Comparison of ENCODE assay signal across 10 cellular contexts in the genomic region with DNA sequence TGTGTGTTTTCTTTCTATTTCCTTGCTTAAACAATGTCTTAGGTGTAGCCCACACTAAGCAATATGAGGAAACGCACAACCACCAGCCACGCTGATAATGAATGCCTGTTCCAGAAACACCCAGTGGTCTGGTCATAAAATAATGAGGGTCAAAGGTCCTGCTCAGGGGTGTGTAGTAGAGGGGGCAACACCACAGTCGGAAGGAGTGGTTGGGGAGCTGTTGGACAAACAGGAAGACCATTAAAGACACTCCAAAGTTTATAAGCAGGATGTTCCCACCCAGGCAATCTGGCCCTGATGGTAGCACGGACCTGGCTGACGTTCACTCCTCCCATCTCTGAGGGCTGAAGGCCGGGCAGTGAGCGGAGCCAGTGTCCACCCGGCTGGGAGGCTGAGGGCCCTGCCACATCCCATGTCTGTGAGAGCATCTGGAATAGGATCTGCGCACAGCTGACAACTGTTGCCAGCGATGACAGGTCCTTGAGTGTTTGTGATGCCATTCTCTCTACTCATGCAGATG. TPM values are rescaled to one million over a fixed set of nuclear protein-coding genes. Genes with fewer than 3 reads are reported as not detected.
A peak's percentile ranks its signal among the peaks of the same experiment; 100 is the strongest.
DNase-seq lines count a peak whose midpoint lies in the region; ATAC-seq and TF ChIP-seq lines count a peak whose summit lies in the region.
"Had no signal": no experiment of that assay in that cellular context is flagged by ENCODE, and none has a peak within 500 bp of the region (broad histone marks: within the 10 kb centered on the region; RNA-seq: fewer than 3 reads in every experiment).

No MANE protein-coding gene starts in this region.

- H3K27me3 ChIP-seq in MG63 (no peaks in the 10 kb centered on the region), esophagus muscularis mucosa (no peaks in the 10 kb centered on the region), lung (ENCODE audit: control insufficient read depth, insufficient read depth) (no peaks in the 10 kb centered on the region), tibial nerve (no peaks in the 10 kb centered on the region)

- no peak overlapping the region for H3K27ac Mint-ChIP-seq in activated T-helper 2 cell treated with anti-CD3 and anti-CD28 coated beads, Interferon-gamma antibody, Interleukin-2, Interleukin-4, amounts not matched to agents 10 μg/mL and 5 μg/mL and 100 μg/mL, durations not matched to agents 14 hours and 24 hours and 36 hours

- peaks cover 8 to 36% (median 20%) of the 10 kb centered on the region in 4 donors for H3K4me1 ChIP-seq in esophagus muscularis mucosa
- peaks cover 7 to 14% of the 10 kb centered on the region in 2 donors for H3K4me1 ChIP-seq in lung (ENCODE audit: control insufficient read depth in 2 of 2, insufficient read depth in 2 of 2, low read length in 2 of 2)
- peaks cover 0 to 21% (median 2%) of the 10 kb centered on the region in 4 donors for H3K4me1 ChIP-seq in tibial nerve

- intact Hi-C loops in esophagus muscularis mucosa (cut with DNase I) = no loop called here
- intact Hi-C loops in activated T-helper 2 cell treated with anti-CD3 and anti-CD28 coated beads, Interferon-gamma antibody, Interleukin-2, Interleukin-4, amounts not matched to agents 10 μg/mL and 5 μg/mL and 100 μg/mL, durations not matched to agents 14 hours and 24 hours and 36 hours (cut with micrococcal nuclease) = loop anchor here (10.0 kb wide), 1 partner anchor 354 kb away; no protein-coding TSS in a partner anchor

- TF ChIP-seq CTCF in esophagus muscularis mucosa (IDR thresholded peaks at IDR 0.05) (no peak), lung (IDR thresholded peaks at IDR 0.05; ENCODE audit: control extremely low read depth, extremely low read depth) (no peak), tibial nerve (IDR thresholded peaks at IDR 0.05) (no peak)

- H3K36me3 Mint-ChIP-seq in activated T-helper 2 cell treated with anti-CD3 and anti-CD28 coated beads, Interferon-gamma antibody, Interleukin-2, Interleukin-4, amounts not matched to agents 10 μg/mL and 5 μg/mL and 100 μg/mL, durations not matched to agents 14 hours and 24 hours and 36 hours (ENCODE audit: low read depth) = no peaks in the 10 kb centered on the region

- H3K4me3 ChIP-seq in MG63 (no peak overlapping the region), esophagus muscularis mucosa (no peak overlapping the region), lung (no peak overlapping the region), tibial nerve (no peak overlapping the region)

- no peak overlapping the region for H3K4me3 Mint-ChIP-seq in activated T-helper 2 cell treated with anti-CD3 and anti-CD28 coated beads, Interferon-gamma antibody, Interleukin-2, Interleukin-4, amounts not matched to agents 10 μg/mL and 5 μg/mL and 100 μg/mL, durations not matched to agents 14 hours and 24 hours and 36 hours (ENCODE audit: low read depth)

- H3K27me3 Mint-ChIP-seq in activated T-helper 2 cell treated with anti-CD3 and anti-CD28 coated beads, Interferon-gamma antibody, Interleukin-2, Interleukin-4, amounts not matched to agents 10 μg/mL and 5 μg/mL and 100 μg/mL, durations not matched to agents 14 hours and 24 hours and 36 hours (ENCODE audit: low read depth) = no peaks in the 10 kb centered on the region

- H3K36me3 ChIP-seq in MG63 = no peaks in the 10 kb centered on the region
- peaks cover 0 to 6% (median 0%) of the 10 kb centered on the region in 4 donors for H3K36me3 ChIP-seq in esophagus muscularis mucosa
- peaks cover 0 to 1% of the 10 kb centered on the region in 2 donors for H3K36me3 ChIP-seq in lung (ENCODE audit: control insufficient read depth in 2 of 2, insufficient read depth in 2 of 2, low read length in 2 of 2)
- H3K36me3 ChIP-seq in tibial nerve = peaks cover 0 to 3% (median 0%) of the 10 kb centered on the region in 3 donors

- H3K9me3 ChIP-seq in MG63 = no peaks in the 10 kb centered on the region
- H3K9me3 ChIP-seq in esophagus muscularis mucosa = no peaks in the 10 kb centered on the region
- H3K9me3 ChIP-seq in lung (ENCODE audit: control insufficient read depth in 2 of 2, insufficient read depth in 1 of 2, low read length in 1 of 2) = no peaks in the 10 kb centered on the region
- H3K9me3 ChIP-seq in tibial nerve = no peaks in the 10 kb centered on the region

- DNase-seq in MG63 (peak; percentile 59), esophagus muscularis mucosa (ENCODE audit: extremely low spot score) (no peak), lung (ENCODE audit: low spot score) (no peak), tibial nerve (ENCODE audit: low spot score in 2 of 2) (no peak)
- no peak for DNase-seq in activated T-helper 2 cell treated with anti-CD3 and anti-CD28 coated beads, Interferon-gamma antibody, Interleukin-2, Interleukin-4, amounts not matched to agents 10 μg/mL and 5 μg/mL and 100 μg/mL, durations not matched to agents 14 hours and 24 hours and 36 hours (ENCODE audit: low spot score)
- no peak for DNase-seq in effector CD8-positive, alpha-beta T cell (lab: John Stamatoyannopoulos, UW)
- no peak for DNase-seq in activated CD4-positive, alpha-beta T cell treated with anti-CD3 and anti-CD28 coated beads for 4 hours
- DNase-seq: cortex of kidney; stimulated activated naive CD4-positive, alpha-beta T cell had no signal

- H3K9me3 Mint-ChIP-seq in activated T-helper 2 cell treated with anti-CD3 and anti-CD28 coated beads, Interferon-gamma antibody, Interleukin-2, Interleukin-4, amounts not matched to agents 10 μg/mL and 5 μg/mL and 100 μg/mL, durations not matched to agents 14 hours and 24 hours and 36 hours = no peaks in the 10 kb centered on the region

- ATAC-seq in lung (ENCODE audit: insufficient read depth, low FRiP score) = no peak
- ATAC-seq in HG03175 (IDR thresholded peaks at IDR 0.05; ENCODE audit: unreplicated experiment) = no peak

- H3K27ac ChIP-seq in esophagus muscularis mucosa (replicated peaks in 1 of 4) = peak overlapping the region; percentile 52 to 77 (median 70)
- H3K27ac ChIP-seq in lung (ENCODE audit: low read depth in 1 of 2, low read length in 1 of 2) = peak overlapping the region; percentile 80 to 95
- H3K27ac ChIP-seq in tibial nerve = peak overlapping the region in 3 of 4 donors; percentile 56 to 83 (median 63)

- peaks cover 13% of the 10 kb centered on the region for H3K4me1 Mint-ChIP-seq in activated T-helper 2 cell treated with anti-CD3 and anti-CD28 coated beads, Interferon-gamma antibody, Interleukin-2, Interleukin-4, amounts not matched to agents 10 μg/mL and 5 μg/mL and 100 μg/mL, durations not matched to agents 14 hours and 24 hours and 36 hours (ENCODE audit: low read depth)

- TF ChIP-seq EP300 in esophagus muscularis mucosa (IDR thresholded peaks at IDR 0.05) (no peak), tibial nerve (IDR thresholded peaks at IDR 0.05) (peak in 1 of 2 donors; percentile 6)

- WGBS in esophagus muscularis mucosa = 77% methylated on average over 9 of the region's 10 CpGs
- WGBS in lung, 2 donors = 61 to 76% methylated on average over 10 of the region's 10 CpGs
- 69 to 79% methylated on average over 10 of the region's 10 CpGs for WGBS in tibial nerve, 2 donors

- TF ChIP-seq POLR2A in esophagus muscularis mucosa (IDR thresholded peaks at IDR 0.05; ENCODE audit: low read depth) = no peak
- no peak for TF ChIP-seq POLR2A in tibial nerve (IDR thresholded peaks at IDR 0.05)

RNA-seq across cellular contexts. Expression of gene PKD1L1, which starts 7.7 kb away (rescaled TPM):
- total RNA-seq in MG63 (2014; rRNA removed; shearing (Covaris generic); ENCODE audit: low replicate concordance) = 0.13 and 0.79 TPM in 2 replicates
- total RNA-seq in esophagus muscularis mucosa (1 to 10 TPM in 1 of 4 donors, under 1 TPM in 3; 0.50 to 1.7 (median 0.73) TPM), lung (under 1 TPM; 0.26 to 0.80 TPM), tibial nerve (1 to 10 TPM in 2 of 4 donors, under 1 TPM in 2; 0.44 to 8.4 (median 0.82) TPM)
- 1 to 10 TPM in 1 of 2 donors, under 1 TPM in 1; 0.30 to 1.1 TPM for polyA plus RNA-seq in lung
- 0.11 and 1.1 TPM in 2 replicates for total RNA-seq in activated T-helper 2 cell treated with anti-CD3 and anti-CD28 coated beads, Interferon-gamma antibody, Interleukin-2, Interleukin-4, amounts not matched to agents 10 μg/mL and 5 μg/mL and 100 μg/mL, durations not matched to agents 14 hours and 24 hours and 36 hours

RNA-seq across cellular contexts. Expression of gene HUS1, which starts 38.9 kb away (rescaled TPM):
- total RNA-seq in MG63 (2014; rRNA removed; shearing (Covaris generic); ENCODE audit: low replicate concordance) = 3.1 and 17.7 TPM in 2 replicates
- total RNA-seq in esophagus muscularis mucosa (10 to 100 TPM; 11.5 to 15.6 (median 13.7) TPM), lung (10 to 100 TPM; 26.5 to 33.9 TPM), tibial nerve (10 to 100 TPM; 26.2 to 29.4 (median 27.8) TPM)
- polyA plus RNA-seq in lung = 10 to 100 TPM; 10.3 to 12.1 TPM
- total RNA-seq in activated T-helper 2 cell treated with anti-CD3 and anti-CD28 coated beads, Interferon-gamma antibody, Interleukin-2, Interleukin-4, amounts not matched to agents 10 μg/mL and 5 μg/mL and 100 μg/mL, durations not matched to agents 14 hours and 24 hours and 36 hours = 33.8 and 36.6 TPM in 2 replicates
